In the genomic region with DNA sequence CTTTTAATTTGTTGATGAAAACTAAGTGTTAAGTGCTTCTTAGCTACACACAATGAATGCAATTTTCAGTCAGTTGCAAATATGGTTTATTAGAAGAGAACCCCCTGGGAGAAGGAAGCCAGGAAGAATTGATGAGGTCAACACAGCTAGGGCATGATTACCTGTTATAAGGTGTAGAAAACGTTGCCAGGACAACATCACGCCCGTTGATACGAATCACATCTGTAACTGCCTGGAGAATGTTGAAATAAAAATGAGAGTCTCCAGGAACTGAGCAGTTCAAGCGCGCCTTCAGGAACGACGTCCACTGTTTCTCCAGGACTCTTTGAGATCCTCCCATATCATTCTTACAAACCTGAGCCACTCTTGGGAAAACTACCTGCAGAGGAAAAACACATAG, we compare ENCODE assay signal across 31 cellular contexts.
DNase-seq lines count a peak whose midpoint lies in the region; ATAC-seq, FAIRE-seq and TF ChIP-seq lines count a peak whose summit lies in the region.
"Had no signal": no experiment of that assay in that cellular context is flagged by ENCODE, and none has a peak within 500 bp of the region (broad histone marks: within the 10 kb centered on the region; RNA-seq: fewer than 3 reads in every experiment).

No MANE protein-coding gene starts in this region.

- H3K36me3 Mint-ChIP-seq in endodermal cell (ENCODE audit: low read depth), result peaks cover 90% of the 10 kb centered on the region
- H3K36me3 Mint-ChIP-seq: activated CD4-positive, alpha-beta memory T cell treated with anti-CD3 and anti-CD28 coated beads for 36 hours had no signal

- no peak overlapping the region for H3K27ac ChIP-seq in endodermal cell (ENCODE audit: low read depth, low read length)
- H3K27ac ChIP-seq in pancreas, result no peak overlapping the region
- H3K27ac ChIP-seq: hepatocyte, parathyroid adenoma, right atrium auricular region, thoracic aorta had no signal

- H3K4me3 Mint-ChIP-seq in endodermal cell, result no peak overlapping the region
- H3K4me3 Mint-ChIP-seq: activated CD4-positive, alpha-beta memory T cell treated with anti-CD3 and anti-CD28 coated beads for 36 hours; activated naive CD8-positive, alpha-beta T cell treated with anti-CD3 and anti-CD28 coated beads, Interleukin-2, amount 50 U/mL, for 24 hours; CD4-positive, alpha-beta memory T cell; central memory CD8-positive, alpha-beta T cell; HFFc6; neural crest cell; T-helper 17 cell had no signal

- no peak overlapping the region for H3K9ac ChIP-seq in endodermal cell (ENCODE audit: extremely low read depth, low read length, poor library complexity, severe bottlenecking)
- H3K9ac ChIP-seq: parathyroid adenoma had no signal

- H3K27me3 ChIP-seq in endodermal cell (ENCODE audit: control insufficient read depth, insufficient read depth, low read length, poor library complexity, severe bottlenecking), result no peaks in the 10 kb centered on the region
- H3K27me3 ChIP-seq in pancreas, result no peaks in the 10 kb centered on the region
- H3K27me3 ChIP-seq: hepatocyte, right atrium auricular region had no signal

- peak in 2 of 3 experiments; percentile 64 to 92 for DNase-seq in NCI-H1417 (lab: John Stamatoyannopoulos, UW)
- peak; percentile 40 for DNase-seq in NCI-H774 (lab: John Stamatoyannopoulos, UW)
- DNase-seq in endodermal cell, result peak; percentile 35
- peak in 1 of 6 donors; percentile 5 for DNase-seq in pancreas
- no peak for DNase-seq in stimulated activated CD8-positive, alpha-beta memory T cell treated with anti-CD3 and anti-CD28 coated beads, Interleukin-4, amount 100 ng/mL, for 48 hours
- DNase-seq in NCI-H1105 treated with DMSO at 0.1 percent for 48 hours (lab: John Stamatoyannopoulos, UW), result no peak
- DNase-seq: activated CD4-positive, alpha-beta memory T cell treated with anti-CD3 and anti-CD28 coated beads for 36 hours; activated CD4-positive, alpha-beta T cell treated with anti-CD3 and anti-CD28 coated beads for 1 hour; activated naive CD4-positive, alpha-beta T cell; activated naive CD8-positive, alpha-beta T cell treated with anti-CD3 and anti-CD28 coated beads, Interleukin-2, amount 50 U/mL, for 24 hours; AML-193; CD4-positive, alpha-beta memory T cell; dermis blood vessel endothelial cell; GOT3; HFFc6; KBM-7; left cardiac atrium; NCI-H1105; NK-92 treated with Interleukin-12 subunit alpha and Interleukin-12 subunit beta, amount 100 ng/mL, for 24 hours; SHP77; stimulated activated naive CD4-positive, alpha-beta T cell treated with Interleukin-2 at 50 U/mL for 16 hours; T-helper 17 cell had no signal

- TF ChIP-seq CTCF in endodermal cell (conservative IDR thresholded peaks at IDR 0.05) (no peak), pancreas (IDR thresholded peaks at IDR 0.05) (no peak)

- peak overlapping the region; percentile 11 for H3K27ac Mint-ChIP-seq in endodermal cell
- H3K27ac Mint-ChIP-seq: activated CD4-positive, alpha-beta memory T cell treated with anti-CD3 and anti-CD28 coated beads for 36 hours; activated naive CD8-positive, alpha-beta T cell treated with anti-CD3 and anti-CD28 coated beads, Interleukin-2, amount 50 U/mL, for 24 hours; CD4-positive, alpha-beta memory T cell; HFFc6; T-helper 17 cell had no signal

- intact Hi-C loops in pancreas (cut with DNase I), result no loop called here

- peak in 3 of 4 donors; percentile 42 to 85 (median 67) for ATAC-seq in pancreas
- no peak for ATAC-seq in GM19395 (IDR thresholded peaks at IDR 0.05; ENCODE audit: unreplicated experiment)
- ATAC-seq in HG02623 (IDR thresholded peaks at IDR 0.05; ENCODE audit: unreplicated experiment), result no peak
- ATAC-seq: activated naive CD8-positive, alpha-beta T cell treated with anti-CD3 and anti-CD28 coated beads, Interleukin-2, amount 50 U/mL, for 24 hours; left cardiac atrium; T-helper 17 cell had no signal

- H3K36me3 ChIP-seq in endodermal cell (ENCODE audit: control insufficient read depth, insufficient read depth, low read length), result peaks cover 56% of the 10 kb centered on the region
- H3K36me3 ChIP-seq in pancreas, result peaks cover 0 to 4% (median 0%) of the 10 kb centered on the region in 3 donors
- H3K36me3 ChIP-seq: right atrium auricular region, thoracic aorta had no signal

- H3K4me1 ChIP-seq in endodermal cell (ENCODE audit: control insufficient read depth, insufficient read depth, low read length), result no peaks in the 10 kb centered on the region
- H3K4me1 ChIP-seq in pancreas, result no peaks in the 10 kb centered on the region
- H3K4me1 ChIP-seq: parathyroid adenoma, right atrium auricular region had no signal

- H3K4me1 Mint-ChIP-seq in endodermal cell, result peaks cover 5% of the 10 kb centered on the region
- H3K4me1 Mint-ChIP-seq: central memory CD8-positive, alpha-beta T cell had no signal

- H3K9me3 ChIP-seq in endodermal cell (ENCODE audit: control insufficient read depth, low read length) (no peaks in the 10 kb centered on the region), pancreas (no peaks in the 10 kb centered on the region)
- H3K9me3 ChIP-seq: right atrium auricular region, thoracic aorta had no signal

- no peaks in the 10 kb centered on the region for H3K9me3 Mint-ChIP-seq in endodermal cell
- H3K9me3 Mint-ChIP-seq: activated CD4-positive, alpha-beta memory T cell treated with anti-CD3 and anti-CD28 coated beads for 36 hours; activated naive CD8-positive, alpha-beta T cell treated with anti-CD3 and anti-CD28 coated beads, Interleukin-2, amount 50 U/mL, for 24 hours; CD4-positive, alpha-beta memory T cell; central memory CD8-positive, alpha-beta T cell; HFFc6; neural crest cell had no signal

- H3K4me3 ChIP-seq in endodermal cell (ENCODE audit: low read length) (no peak overlapping the region), pancreas (no peak overlapping the region)
- H3K4me3 ChIP-seq: hepatocyte, right atrium auricular region, smooth muscle cell, thoracic aorta had no signal

- H3K27me3 Mint-ChIP-seq in endodermal cell (ENCODE audit: insufficient read depth), result no peaks in the 10 kb centered on the region
- H3K27me3 Mint-ChIP-seq: activated CD4-positive, alpha-beta memory T cell treated with anti-CD3 and anti-CD28 coated beads for 36 hours; activated naive CD8-positive, alpha-beta T cell treated with anti-CD3 and anti-CD28 coated beads, Interleukin-2, amount 50 U/mL, for 24 hours; CD4-positive, alpha-beta memory T cell; central memory CD8-positive, alpha-beta T cell; T-helper 17 cell had no signal

- FAIRE-seq in pancreas (lab: Jason Lieb, UNC), result no peak

- 92 to 93% methylated on average over 7 to 8 of the region's 8 CpGs for WGBS in endodermal cell (ENCODE audit: insufficient coverage in 1 of 2, insufficient read length in 1 of 2), 2 experiments
- WGBS in pancreas, 2 donors, result 53 to 62% methylated on average over 8 of the region's 8 CpGs

Comparison
In these comparisons a context has a peak if more than half of its experiments do, and no peak if none do; other contexts are left out.
1. DNase-seq: peak in NCI-H1417 (2 of 3), NCI-H774 (single experiment) and endodermal cell (single experiment); none in stimulated activated CD8-positive, alpha-beta memory T cell treated with anti-CD3 and anti-CD28 coated beads, Interleukin-4, amount 100 ng/mL, for 48 hours (single experiment) and NCI-H1105 treated with DMSO at 0.1 percent for 48 hours (single experiment).
2. ATAC-seq: peak in pancreas (3 of 4); none in GM19395 (single experiment) and HG02623 (single experiment).